In genomic region chr2:55518846-55519167, GRCh38 we compare ENCODE assay signal across 8 cellular contexts. TPM values are rescaled to one million over a fixed set of nuclear protein-coding genes. Genes with fewer than 3 reads are reported as not detected.
DNase-seq lines count a peak whose midpoint lies in the region; ATAC-seq and TF ChIP-seq lines count a peak whose summit lies in the region.

No MANE protein-coding gene starts in this region.

- no peak for TF ChIP-seq CTCF in activated B cell treated with CpG ODN at 0.5 μM for 24 hours (IDR thresholded peaks at IDR 0.05)

- WGBS in trophoblast cell (ENCODE audit: extremely low coverage, insufficient coverage, insufficient read length), result no CpG with 5 or more reads among the region's 9 CpGs

- no peak overlapping the region for H3K14ac ChIP-seq in trophoblast cell (ENCODE audit: low read length)

- no peak overlapping the region for H3K18ac ChIP-seq in trophoblast cell (ENCODE audit: low read length)

- no peak for DNase-seq in activated B cell treated with CpG ODN at 0.5 μM for 24 hours
- DNase-seq in glomerular visceral epithelial cell (ENCODE audit: extremely low spot score), result peak; percentile 4
- peak; percentile 4 to 47 for DNase-seq in trophoblast cell
- DNase-seq in HuH-7 (ENCODE audit: low spot score), result no peak
- no peak for DNase-seq in SKM-1 (lab: John Stamatoyannopoulos, UW; ENCODE audit: unreplicated experiment)

- POLR2A ChIA-PET in activated B cell treated with CpG ODN at 0.5 μM for 24 hours (lab: Charles Lee), result interaction anchor here (0.6 to 3.1 kb wide), 10 partner anchors 76 to 1751 kb away, joined by 3 to 43 read pairs (median 4); partner anchors contain the start of genes CHAC2, CLHC1, PPP4R3B and RPS27A

- H4K20me1 ChIP-seq in BLaER1 treated with 17β-estradiol and CSF1 and Interleukin-3, amounts not matched to agents 10 nM and 100 nM, result no peaks in the 10 kb centered on the region

- peaks cover 0 to 14% (median 2%) of the 10 kb centered on the region in 11 experiments; a peak in 8 of 22 replicates for H3K36me3 ChIP-seq in BLaER1 treated with 17β-estradiol and CSF1 and Interleukin-3, amounts not matched to agents 10 nM and 100 nM
- no peaks in the 10 kb centered on the region for H3K36me3 ChIP-seq in trophoblast cell (ENCODE audit: control insufficient read depth in 1 of 2, insufficient read depth in 2 of 2, low read length in 2 of 2)

- H2BK120ac ChIP-seq in trophoblast cell (ENCODE audit: insufficient read depth, low read length, poor library complexity), result peak overlapping the region; percentile 6

- intact Hi-C loops in activated B cell treated with CpG ODN at 0.5 μM for 24 hours (cut with micrococcal nuclease), result loop anchor here (1.0 to 10.0 kb wide), 9 partner anchors 98 to 1752 kb away; partner anchors contain the start of genes ACYP2, ASB3, CCDC88A and CHAC2

- H3K9ac ChIP-seq in BLaER1 treated with 17β-estradiol and CSF1 and Interleukin-3, amounts not matched to agents 10 nM and 100 nM, result peak overlapping the region; percentile 65 to 86 (median 77)
- H3K9ac ChIP-seq in trophoblast cell (ENCODE audit: low read length), result peak overlapping the region; percentile 71

- peak overlapping the region; percentile 56 for H4K8ac ChIP-seq in trophoblast cell (ENCODE audit: low read depth, low read length)

- H2BK12ac ChIP-seq in trophoblast cell (ENCODE audit: low read length), result no peak overlapping the region

- no peaks in the 10 kb centered on the region for H3K27me3 ChIP-seq in BLaER1 treated with 17β-estradiol and CSF1 and Interleukin-3, amounts not matched to agents 10 nM and 100 nM
- no peaks in the 10 kb centered on the region for H3K27me3 ChIP-seq in trophoblast cell (ENCODE audit: insufficient read depth, low read length)

- peak overlapping the region; percentile 78 to 98 (median 93) for H3K4me2 ChIP-seq in BLaER1 treated with 17β-estradiol and CSF1 and Interleukin-3, amounts not matched to agents 10 nM and 100 nM
- H3K4me2 ChIP-seq in trophoblast cell (ENCODE audit: low read length), result peak overlapping the region; percentile 86

- CTCF ChIA-PET in activated B cell treated with CpG ODN at 0.5 μM for 24 hours (lab: Charles Lee), result no interaction called here

- H3K27ac Mint-ChIP-seq in activated B cell treated with CpG ODN at 0.5 μM for 24 hours, result peak overlapping the region; percentile 96

- peaks cover 16% of the 10 kb centered on the region for H3K36me3 Mint-ChIP-seq in activated B cell treated with CpG ODN at 0.5 μM for 24 hours (ENCODE audit: low read depth)

- peaks cover 4% of the 10 kb centered on the region for H3K79me1 ChIP-seq in trophoblast cell (ENCODE audit: low read length)

- H3K27ac ChIP-seq in BLaER1 treated with 17β-estradiol and CSF1 and Interleukin-3, amounts not matched to agents 10 nM and 100 nM, result peak overlapping the region; percentile 34 to 78 (median 69); a peak in 20 of 22 replicates
- no peak overlapping the region for H3K27ac ChIP-seq in trophoblast cell (ENCODE audit: low read depth, low read length)

- H3K4me3 ChIP-seq in BLaER1 treated with 17β-estradiol and CSF1 and Interleukin-3, amounts not matched to agents 10 nM and 100 nM, result peak overlapping the region; percentile 69 to 88 (median 82)
- H3K4me3 ChIP-seq in trophoblast cell (ENCODE audit: low read depth, low read length), result peak overlapping the region; percentile 75

- no peak overlapping the region for H4K91ac ChIP-seq in trophoblast cell (ENCODE audit: low read depth, low read length)

- H3K23ac ChIP-seq in trophoblast cell (ENCODE audit: low read length), result no peak overlapping the region

- H3K4me3 Mint-ChIP-seq in activated B cell treated with CpG ODN at 0.5 μM for 24 hours, result peak overlapping the region; percentile 98

- peak overlapping the region; percentile 79 for H2AFZ ChIP-seq in trophoblast cell (ENCODE audit: insufficient read depth, low read length, poor library complexity)

- H3K4me1 ChIP-seq in BLaER1 treated with 17β-estradiol and CSF1 and Interleukin-3, amounts not matched to agents 10 nM and 100 nM, result peaks cover 12 to 21% (median 16%) of the 10 kb centered on the region in 10 experiments; a peak in 18 of 20 replicates
- H3K4me1 ChIP-seq in trophoblast cell (ENCODE audit: control insufficient read depth in 1 of 2, insufficient read depth in 2 of 2, low read length in 2 of 2), result peaks cover 0 to 5% of the 10 kb centered on the region in 2 experiments

- peak; percentile 3 for ATAC-seq in GM18907 (IDR thresholded peaks at IDR 0.05; ENCODE audit: unreplicated experiment)
- ATAC-seq in HG03460 (IDR thresholded peaks at IDR 0.05; ENCODE audit: unreplicated experiment), result peak; percentile 6
- peak; percentile 2 for ATAC-seq in activated B cell treated with CpG ODN at 0.5 μM for 24 hours (ENCODE audit: low read depth)

- no peak overlapping the region for H2BK5ac ChIP-seq in trophoblast cell (ENCODE audit: low read depth, low read length, poor library complexity)

- H3K4me1 Mint-ChIP-seq in activated B cell treated with CpG ODN at 0.5 μM for 24 hours, result peaks cover 16% of the 10 kb centered on the region

- H3K27me3 Mint-ChIP-seq in activated B cell treated with CpG ODN at 0.5 μM for 24 hours, result no peaks in the 10 kb centered on the region

- H3K9me3 Mint-ChIP-seq in activated B cell treated with CpG ODN at 0.5 μM for 24 hours, result no peaks in the 10 kb centered on the region

- no peak overlapping the region for H3K4ac ChIP-seq in trophoblast cell (ENCODE audit: low read depth, low read length)

- peak overlapping the region; percentile 50 for H4K12ac ChIP-seq in trophoblast cell (ENCODE audit: low read depth, low read length)

- H2AK5ac ChIP-seq in trophoblast cell (ENCODE audit: low read length), result no peak overlapping the region

- H3K9me3 ChIP-seq in BLaER1 treated with 17β-estradiol and CSF1 and Interleukin-3, amounts not matched to agents 10 nM and 100 nM (replicated peaks in 1 of 11), result no peaks in the 10 kb centered on the region
- H3K9me3 ChIP-seq in trophoblast cell (ENCODE audit: insufficient read depth, low read depth, low read length), result no peaks in the 10 kb centered on the region

- H3K79me2 ChIP-seq in trophoblast cell (ENCODE audit: control insufficient read depth, insufficient read depth, low read length, poor library complexity), result no peaks in the 10 kb centered on the region

RNA-seq across cellular contexts. Expression of gene CFAP36, which starts 0.7 kb away (rescaled TPM):
- 15.9 and 17.1 TPM in 2 replicates for total RNA-seq in activated B cell treated with CpG ODN at 0.5 μM for 24 hours
- polyA plus RNA-seq in trophoblast cell (2013), result 10.2 and 11.7 TPM in 2 replicates

Comparison
In these comparisons a context has a peak if more than half of its experiments do, and no peak if none do; other contexts are left out.
1. DNase-seq: peak in glomerular visceral epithelial cell (single experiment) and trophoblast cell (2 of 2); none in activated B cell treated with CpG ODN at 0.5 μM for 24 hours (single experiment), HuH-7 (single experiment) and SKM-1 (single experiment).
2. Peak in every context shown above with its lines, with median percentiles within 50 percentile points of each other: ATAC-seq.